Comparison of ENCODE assay signal across 23 cellular contexts in the genomic region with DNA sequence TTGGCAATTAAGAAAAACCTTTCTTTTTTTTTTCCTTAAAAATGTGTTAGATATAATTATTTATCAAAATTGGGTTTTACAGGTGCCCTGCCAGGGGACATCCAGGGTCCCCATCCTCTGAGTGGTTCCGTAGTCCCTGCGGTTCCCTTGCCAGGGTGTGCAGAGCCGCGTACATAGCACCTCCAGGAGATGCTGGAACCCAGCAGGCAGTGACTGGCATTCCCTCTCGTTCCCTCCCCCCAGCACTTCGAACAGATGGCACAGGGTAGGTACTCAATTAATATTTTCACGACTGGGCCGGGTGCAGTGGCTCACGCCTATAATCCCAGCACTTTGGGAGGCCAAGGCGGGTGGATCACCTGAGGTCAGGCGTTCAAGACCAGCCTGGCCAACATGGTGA.
DNase-seq lines count a peak whose midpoint lies in the region; ATAC-seq and TF ChIP-seq lines count a peak whose summit lies in the region.
"Had no signal": no experiment of that assay in that cellular context is flagged by ENCODE, and none has a peak within 500 bp of the region (broad histone marks: within the 10 kb centered on the region; RNA-seq: fewer than 3 reads in every experiment).

No MANE protein-coding gene starts in this region.

- H3K36me3 Mint-ChIP-seq in GM23338 (ENCODE audit: low read depth): no peaks in the 10 kb centered on the region
- no peaks in the 10 kb centered on the region for H3K36me3 Mint-ChIP-seq in activated CD4-positive, alpha-beta T cell treated with anti-CD3 and anti-CD28 coated beads, Interleukin-2, amount 10 ng/mL, durations not matched to agents 7 days and 5 days (ENCODE audit: low read depth)
- H3K36me3 Mint-ChIP-seq: CD8-positive, alpha-beta memory T cell had no signal

- ATAC-seq in left ventricle myocardium superior (no peak), GM23338 (no peak), HG02763 (IDR thresholded peaks at IDR 0.05; ENCODE audit: unreplicated experiment) (no peak)
- ATAC-seq: HCT116, K562, Panc1 had no signal

- POLR2A ChIA-PET in activated CD4-positive, alpha-beta T cell treated with anti-CD3 and anti-CD28 coated beads, Interleukin-2, amount 10 ng/mL, durations not matched to agents 7 days and 5 days (lab: Charles Lee): no interaction called here

- peak overlapping the region; percentile 34 for H4K91ac ChIP-seq in mesenchymal stem cell (ENCODE audit: low read length)

- H3K23ac ChIP-seq in mesenchymal stem cell (ENCODE audit: low read length in 2 of 2): no peak overlapping the region

- H3K79me2 ChIP-seq in GM23338 (replicated peaks; ENCODE audit: insufficient read depth): no peaks in the 10 kb centered on the region

- no peak overlapping the region for H3K4ac ChIP-seq in mesenchymal stem cell (ENCODE audit: low read depth in 1 of 2, low read length in 2 of 2)

- no peak overlapping the region for H3K27ac Mint-ChIP-seq in GM23338
- H3K27ac Mint-ChIP-seq in activated CD4-positive, alpha-beta T cell treated with anti-CD3 and anti-CD28 coated beads, Interleukin-2, amount 10 ng/mL, durations not matched to agents 7 days and 5 days: no peak overlapping the region
- H3K27ac Mint-ChIP-seq: CD8-positive, alpha-beta memory T cell had no signal

- 95% methylated on average over 11 of the region's 11 CpGs for WGBS in mesenchymal stem cell
- WGBS in spleen, 5 donors: 80 to 90% (median 88%) methylated on average over 11 of the region's 11 CpGs

- no peak for DNase-seq in right atrium auricular region (ENCODE audit: low spot score)
- no peak for DNase-seq in left ventricle myocardium superior
- DNase-seq in mesenchymal stem cell: no peak
- no peak for DNase-seq in spleen
- no peak for DNase-seq in GM23338 (ENCODE audit: low spot score)
- no peak for DNase-seq in NCI-H2107 (lab: John Stamatoyannopoulos, UW)
- DNase-seq in activated CD4-positive, alpha-beta T cell treated with anti-CD3 and anti-CD28 coated beads, Interleukin-2, amount 10 ng/mL, durations not matched to agents 7 days and 5 days: no peak
- DNase-seq: Calu3; CD8-positive, alpha-beta memory T cell; DMS53; EL; GF-D8; MM.1S; NCI-H1092; NCI-H1436; NCI-H187 treated with DMSO at 0.1 percent for 48 hours; NCI-H510A; NK-92 treated with Interleukin-12 subunit alpha and Interleukin-12 subunit beta, amount 100 ng/mL, for 24 hours had no signal

- H3K4me3 Mint-ChIP-seq in GM23338: no peak overlapping the region
- H3K4me3 Mint-ChIP-seq in activated CD4-positive, alpha-beta T cell treated with anti-CD3 and anti-CD28 coated beads, Interleukin-2, amount 10 ng/mL, durations not matched to agents 7 days and 5 days: no peak overlapping the region
- H3K4me3 Mint-ChIP-seq: CD8-positive, alpha-beta memory T cell had no signal

- TF ChIP-seq POLR2A in spleen (IDR thresholded peaks at IDR 0.05): no peak

- peaks cover 18% of the 10 kb centered on the region for H3K4me1 Mint-ChIP-seq in GM23338
- no peaks in the 10 kb centered on the region for H3K4me1 Mint-ChIP-seq in activated CD4-positive, alpha-beta T cell treated with anti-CD3 and anti-CD28 coated beads, Interleukin-2, amount 10 ng/mL, durations not matched to agents 7 days and 5 days
- H3K4me1 Mint-ChIP-seq: CD8-positive, alpha-beta memory T cell had no signal

- peaks cover 12% of the 10 kb centered on the region for H3K36me3 ChIP-seq in right atrium auricular region
- peaks cover 0 to 22% of the 10 kb centered on the region in 2 experiments for H3K36me3 ChIP-seq in mesenchymal stem cell (ENCODE audit: control insufficient read depth in 1 of 2, insufficient read depth in 2 of 2, low read depth in 1 of 2, low read length in 2 of 2)
- H3K36me3 ChIP-seq in spleen: no peaks in the 10 kb centered on the region
- H3K36me3 ChIP-seq in GM23338 (ENCODE audit: insufficient read depth): no peaks in the 10 kb centered on the region

- H3K27me3 ChIP-seq in right atrium auricular region: no peaks in the 10 kb centered on the region
- H3K27me3 ChIP-seq in mesenchymal stem cell (ENCODE audit: control insufficient read depth in 1 of 2, insufficient read depth in 1 of 2, low read length in 2 of 2): no peaks in the 10 kb centered on the region
- peaks cover 0 to 5% (median 0%) of the 10 kb centered on the region in 7 donors for H3K27me3 ChIP-seq in spleen (replicated peaks in 1 of 7)
- H3K27me3 ChIP-seq in GM23338 (ENCODE audit: insufficient read depth): no peaks in the 10 kb centered on the region

- H3K9ac ChIP-seq in mesenchymal stem cell (ENCODE audit: low read length): no peak overlapping the region

- H3K18ac ChIP-seq in mesenchymal stem cell (ENCODE audit: low read depth in 1 of 2, low read length in 2 of 2): no peak overlapping the region

- H2BK5ac ChIP-seq in mesenchymal stem cell (ENCODE audit: low read depth, low read length, poor library complexity, severe bottlenecking): no peak overlapping the region

- H3K4me1 ChIP-seq in right atrium auricular region: peaks cover 0 to 81% of the 10 kb centered on the region in 2 donors
- peaks cover 20% of the 10 kb centered on the region for H3K4me1 ChIP-seq in mesenchymal stem cell (ENCODE audit: control insufficient read depth, insufficient read depth, low read depth, low read length)
- peaks cover 4 to 68% (median 28%) of the 10 kb centered on the region in 6 donors for H3K4me1 ChIP-seq in spleen
- H3K4me1 ChIP-seq in GM23338 (ENCODE audit: insufficient read depth): no peaks in the 10 kb centered on the region

- H3K4me3 ChIP-seq in right atrium auricular region: no peak overlapping the region
- H3K4me3 ChIP-seq in mesenchymal stem cell (ENCODE audit: insufficient read depth in 1 of 2, low read depth in 1 of 2, low read length in 2 of 2): no peak overlapping the region
- no peak overlapping the region for H3K4me3 ChIP-seq in spleen
- no peak overlapping the region for H3K4me3 ChIP-seq in GM23338
- H3K4me3 ChIP-seq: K562 had no signal

- H3K79me1 ChIP-seq in mesenchymal stem cell (replicated peaks; ENCODE audit: low read length, poor library complexity, severe bottlenecking): peaks cover 21% of the 10 kb centered on the region

- H3K27me3 Mint-ChIP-seq in GM23338 (ENCODE audit: insufficient read depth, low read depth, poor library complexity): peaks cover 7% of the 10 kb centered on the region
- peaks cover 13% of the 10 kb centered on the region for H3K27me3 Mint-ChIP-seq in activated CD4-positive, alpha-beta T cell treated with anti-CD3 and anti-CD28 coated beads, Interleukin-2, amount 10 ng/mL, durations not matched to agents 7 days and 5 days

- no peak overlapping the region for H2AFZ ChIP-seq in mesenchymal stem cell (ENCODE audit: low read depth, low read length)
- no peak overlapping the region for H2AFZ ChIP-seq in GM23338

- H3K14ac ChIP-seq in mesenchymal stem cell (ENCODE audit: low read length in 2 of 2): no peak overlapping the region

- intact Hi-C loops in left ventricle myocardium superior (cut with micrococcal nuclease): loop anchor here (10.0 kb wide), 1 partner anchor 210 kb away; no protein-coding TSS in a partner anchor
- intact Hi-C loops in spleen (cut with DNase I; ENCODE audit: low total_unique reads): loop anchor here (10.0 kb wide), 1 partner anchor 190 kb away; no protein-coding TSS in a partner anchor

- no peaks in the 10 kb centered on the region for H4K20me1 ChIP-seq in GM23338 (replicated peaks; ENCODE audit: insufficient read depth)

- no peaks in the 10 kb centered on the region for H3F3A ChIP-seq in GM23338 (replicated peaks; ENCODE audit: low read depth)

- H2AK5ac ChIP-seq in mesenchymal stem cell (ENCODE audit: low read length, severe bottlenecking): no peak overlapping the region

- H3K9me3 ChIP-seq in right atrium auricular region (no peaks in the 10 kb centered on the region), mesenchymal stem cell (ENCODE audit: control insufficient read depth, low read length) (no peaks in the 10 kb centered on the region), spleen (no peaks in the 10 kb centered on the region)

- peak overlapping the region in 1 of 2 experiments; percentile 90 for H2BK12ac ChIP-seq in mesenchymal stem cell (ENCODE audit: low read length in 2 of 2)

- H2BK15ac ChIP-seq in mesenchymal stem cell (ENCODE audit: low read depth, poor library complexity, severe bottlenecking): no peak overlapping the region

- H2BK120ac ChIP-seq in mesenchymal stem cell (ENCODE audit: low read depth, low read length): no peak overlapping the region

- no peak overlapping the region for H3K4me2 ChIP-seq in mesenchymal stem cell (ENCODE audit: low read length, poor library complexity, severe bottlenecking)
- H3K4me2 ChIP-seq in GM23338: no peak overlapping the region

- H3K9me3 Mint-ChIP-seq in GM23338: no peaks in the 10 kb centered on the region
- no peaks in the 10 kb centered on the region for H3K9me3 Mint-ChIP-seq in activated CD4-positive, alpha-beta T cell treated with anti-CD3 and anti-CD28 coated beads, Interleukin-2, amount 10 ng/mL, durations not matched to agents 7 days and 5 days

- CTCF ChIA-PET in activated CD4-positive, alpha-beta T cell treated with anti-CD3 and anti-CD28 coated beads, Interleukin-2, amount 10 ng/mL, durations not matched to agents 7 days and 5 days (lab: Charles Lee): no interaction called here

- H4K8ac ChIP-seq in mesenchymal stem cell (ENCODE audit: low read length): no peak overlapping the region

- H3K27ac ChIP-seq in right atrium auricular region (peak overlapping the region; percentile 41 to 96), mesenchymal stem cell (ENCODE audit: low read length, poor library complexity, severe bottlenecking) (no peak overlapping the region), spleen (peak overlapping the region in 7 of 8 donors; percentile 49 to 80 (median 74)), GM23338 (ENCODE audit: low read depth) (no peak overlapping the region)
- H3K27ac ChIP-seq: C4-2B had no signal

- TF ChIP-seq CTCF in right atrium auricular region (IDR thresholded peaks at IDR 0.05) (no peak), spleen (IDR thresholded peaks at IDR 0.05 in 8 of 11, conservative IDR thresholded peaks at IDR 0.05 in 3 of 11) (no peak), GM23338 (conservative IDR thresholded peaks at IDR 0.05; ENCODE audit: low read depth in 2 of 2) (no peak)

- H3K9me2 ChIP-seq in GM23338 (ENCODE audit: insufficient read depth): no peaks in the 10 kb centered on the region

TF ChIP-seq in GM23338, 12 proteins besides CTCF, POLR2A, EP300 and RAD21:
- no peak for TF ChIP-seq POLR2AphosphoS5 (IDR thresholded peaks at IDR 0.05; ENCODE audit: low read depth)
- no peak for TF ChIP-seq NANOG (IDR thresholded peaks at IDR 0.05; ENCODE audit: borderline replicate concordance)
- no peak for TF ChIP-seq ZNF331 (CRISPR knock-in tag; IDR thresholded peaks at IDR 0.05; ENCODE audit: low read depth)
- TF ChIP-seq CREB1 (CRISPR knock-in tag; IDR thresholded peaks at IDR 0.05; ENCODE audit: low read depth): no peak
- no peak for TF ChIP-seq JUNB (IDR thresholded peaks at IDR 0.05; ENCODE audit: unreplicated experiment)

Comparison
In these comparisons a context has a peak if more than half of its experiments do, and no peak if none do; other contexts are left out.
1. H3K27ac ChIP-seq: peak in right atrium auricular region (2 of 2) and spleen (7 of 8); none in mesenchymal stem cell (single experiment) and GM23338 (single experiment).